In genomic region chr3:27869152-27869551, GRCh38 we compare ENCODE assay signal across 10 cellular contexts.
"Had no signal": no experiment of that assay in that cellular context is flagged by ENCODE, and none has a peak within 500 bp of the region (broad histone marks: within the 10 kb centered on the region; RNA-seq: fewer than 3 reads in every experiment).

No MANE protein-coding gene starts in this region.

- H3K4me2 ChIP-seq: GM23338, KMS-11 had no signal

- ATAC-seq: GM23338 had no signal

- H3K9ac ChIP-seq: KMS-11 had no signal

- H3K4me3 ChIP-seq: GM23338 had no signal

- H3K27ac ChIP-seq: HL-60, KMS-11 had no signal

- DNase-seq: H9, HCEC 1CT, HFFc6, IMR-90, KBM-7 had no signal

- FAIRE-seq: H1, H54 had no signal

- H2AFZ ChIP-seq: GM23338 had no signal
